30 cellular contexts compared by ENCODE assay signal in the genomic region with DNA sequence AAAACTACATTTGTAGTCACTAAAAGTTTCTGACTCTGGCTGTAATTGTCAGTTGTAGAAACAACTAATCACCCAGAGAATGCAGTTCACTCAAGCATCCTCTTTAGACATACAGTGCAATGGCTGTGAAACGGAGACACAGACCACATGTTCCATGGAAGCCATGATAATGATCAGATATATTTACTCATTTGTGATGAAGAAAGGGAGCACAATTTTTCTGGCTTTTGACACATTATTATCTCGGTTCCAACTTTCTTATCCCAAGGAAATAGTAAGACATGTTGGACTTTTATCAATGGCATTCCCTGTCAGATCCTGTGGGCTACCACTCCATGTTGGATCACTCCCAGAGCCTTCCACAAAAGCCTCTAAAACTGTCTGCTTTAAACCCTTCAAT.
"Had no signal": no experiment of that assay in that cellular context is flagged by ENCODE, and none has a peak within 500 bp of the region (broad histone marks: within the 10 kb centered on the region; RNA-seq: fewer than 3 reads in every experiment).

No MANE protein-coding gene starts in this region.

- H3K36me3 ChIP-seq: colonic mucosa, esophagus muscularis mucosa, esophagus squamous epithelium, gastrocnemius medialis, gastroesophageal sphincter, heart left ventricle, heart right ventricle had no signal

- H3K4me2 ChIP-seq: hepatocyte had no signal

- H2AFZ ChIP-seq: hepatocyte had no signal

- ATAC-seq: effector memory CD8-positive, alpha-beta T cell; esophagus mucosa; foreskin keratinocyte; gastrocnemius medialis; gastroesophageal sphincter; heart left ventricle; heart right ventricle had no signal

- H3K4me3 ChIP-seq: colonic mucosa, coronary artery, dorsolateral prefrontal cortex, esophagus muscularis mucosa, esophagus squamous epithelium, gastrocnemius medialis, gastroesophageal sphincter, heart left ventricle, heart right ventricle, hepatocyte had no signal

- H3K9me3 Mint-ChIP-seq: dendritic cell treated with granulocyte-macrophage colony-stimulating factor and Interleukin-4, amounts not matched to agents 40 ng/mL and 50 ng/mL, for 4 days; effector memory CD8-positive, alpha-beta T cell; endodermal cell had no signal

- H3K27me3 ChIP-seq: colonic mucosa, dorsolateral prefrontal cortex, esophagus muscularis mucosa, esophagus squamous epithelium, foreskin keratinocyte, gastrocnemius medialis, gastroesophageal sphincter, heart left ventricle, heart right ventricle, hepatocyte had no signal

- H3K27ac ChIP-seq: colonic mucosa, coronary artery, dorsolateral prefrontal cortex, epithelial cell of prostate, esophagus muscularis mucosa, esophagus squamous epithelium, foreskin keratinocyte, gastrocnemius medialis, gastroesophageal sphincter, heart left ventricle, heart right ventricle, hepatocyte had no signal

- H3K4me3 Mint-ChIP-seq: dendritic cell treated with granulocyte-macrophage colony-stimulating factor and Interleukin-4, amounts not matched to agents 40 ng/mL and 50 ng/mL, for 4 days; effector memory CD8-positive, alpha-beta T cell; endodermal cell had no signal

- H3K4me1 ChIP-seq: colonic mucosa, foreskin keratinocyte, gastrocnemius medialis, heart left ventricle, heart right ventricle had no signal

- H3K9me3 ChIP-seq: colonic mucosa, esophagus muscularis mucosa, esophagus squamous epithelium, gastrocnemius medialis, gastroesophageal sphincter, heart left ventricle, heart right ventricle had no signal

- H3K27me3 Mint-ChIP-seq: dendritic cell treated with granulocyte-macrophage colony-stimulating factor and Interleukin-4, amounts not matched to agents 40 ng/mL and 50 ng/mL, for 4 days had no signal

- FAIRE-seq: colon, endometrium, endothelial cell of umbilical vein, frontal cortex had no signal

- H3K27ac Mint-ChIP-seq: dendritic cell treated with granulocyte-macrophage colony-stimulating factor and Interleukin-4, amounts not matched to agents 40 ng/mL and 50 ng/mL, for 4 days; effector memory CD8-positive, alpha-beta T cell; endodermal cell had no signal

- DNase-seq: colonic mucosa; cortex of kidney; dermis blood vessel endothelial cell; dorsolateral prefrontal cortex; effector CD4-positive, alpha-beta T cell; effector CD8-positive, alpha-beta T cell; effector memory CD4-positive, alpha-beta T cell; effector memory CD8-positive, alpha-beta T cell; endodermal cell; erythroblast; esophagus squamous epithelium; foreskin fibroblast; foreskin keratinocyte; foreskin melanocyte; gastrocnemius medialis; glutamatergic neuron; head of caudate nucleus; heart left ventricle; heart right ventricle had no signal

- H3K79me2 ChIP-seq: hepatocyte had no signal
